ENCODE assay signal across 1 cellular context in genomic region chr6:49549691-49550412, GRCh38.
TF ChIP-seq lines count a peak whose summit lies in the region.

No MANE protein-coding gene starts in this region.

TF ChIP-seq in HEK293, 187 proteins besides CTCF, POLR2A, EP300 and RAD21 (continued from another document and continues in another):
- TF ChIP-seq PRDM10 (tag by site-specific recombination; IDR thresholded peaks at IDR 0.05) = no peak
- TF ChIP-seq GLIS1 (tag by site-specific recombination; IDR thresholded peaks at IDR 0.05) = no peak
- no peak for TF ChIP-seq ZNF629 (tag by site-specific recombination; IDR thresholded peaks at IDR 0.05)
- TF ChIP-seq PATZ1 (tag by site-specific recombination; IDR thresholded peaks at IDR 0.05) = no peak
- TF ChIP-seq ZNF580 (tag by site-specific recombination; IDR thresholded peaks at IDR 0.05) = no peak
- no peak for TF ChIP-seq ZNF645 (tag by site-specific recombination; IDR thresholded peaks at IDR 0.05)
- TF ChIP-seq ZNF792 (tag by site-specific recombination; IDR thresholded peaks at IDR 0.05) = no peak
- no peak for TF ChIP-seq ZNF146 (tag by site-specific recombination; IDR thresholded peaks at IDR 0.05)
- TF ChIP-seq ZNF558 (tag by site-specific recombination; IDR thresholded peaks at IDR 0.05) = 0 out of 2 replicates have a peak, but pooled peaks have one; percentile 33
- TF ChIP-seq ZBTB21 (tag by site-specific recombination; IDR thresholded peaks at IDR 0.05) = 0 out of 2 replicates have a peak, but pooled peaks have one; percentile 45
- TF ChIP-seq ZNF157 (tag by site-specific recombination; IDR thresholded peaks at IDR 0.05) = no peak
- TF ChIP-seq ZBTB6 (tag by site-specific recombination; IDR thresholded peaks at IDR 0.05) = no peak
- no peak for TF ChIP-seq ZNF350 (tag by site-specific recombination; IDR thresholded peaks at IDR 0.05)
- no peak for TF ChIP-seq ZBTB7A (tag by site-specific recombination; IDR thresholded peaks at IDR 0.05; ENCODE audit: low read depth)
- no peak for TF ChIP-seq ZNF10 (tag by site-specific recombination; IDR thresholded peaks at IDR 0.05)
- TF ChIP-seq GLIS2 (tag by site-specific recombination; IDR thresholded peaks at IDR 0.05) = no peak
- TF ChIP-seq ZFP37 (tag by site-specific recombination; IDR thresholded peaks at IDR 0.05) = no peak
- TF ChIP-seq PRDM2 (tag by site-specific recombination; IDR thresholded peaks at IDR 0.05; ENCODE audit: borderline replicate concordance) = no peak
- TF ChIP-seq ZNF280C (tag by site-specific recombination; IDR thresholded peaks at IDR 0.05) = no peak
- no peak; the same call in 1 of the 2 replicates for TF ChIP-seq PRDM6 (tag by site-specific recombination; IDR thresholded peaks at IDR 0.05)
- TF ChIP-seq YY2 (tag by site-specific recombination; IDR thresholded peaks at IDR 0.05) = no peak
- no peak for TF ChIP-seq ZNF221 (tag by site-specific recombination; IDR thresholded peaks at IDR 0.05; ENCODE audit: borderline replicate concordance)
- no peak for TF ChIP-seq ZNF621 (tag by site-specific recombination; IDR thresholded peaks at IDR 0.05)
- peak; percentile 86 for TF ChIP-seq ZNF426 (tag by site-specific recombination; IDR thresholded peaks at IDR 0.05)
- no peak for TF ChIP-seq ZNF24 (tag by site-specific recombination; IDR thresholded peaks at IDR 0.05)
- no peak for TF ChIP-seq BCL11A (tag by site-specific recombination; IDR thresholded peaks at IDR 0.05; ENCODE audit: low read depth)
- TF ChIP-seq ZNF37A (tag by site-specific recombination; IDR thresholded peaks at IDR 0.05) = no peak
- no peak for TF ChIP-seq ZNF544 (tag by site-specific recombination; IDR thresholded peaks at IDR 0.05)
- TF ChIP-seq ZNF560 (tag by site-specific recombination; IDR thresholded peaks at IDR 0.05; ENCODE audit: borderline replicate concordance) = peak; percentile 75; the same call in 1 of the 2 replicates
- TF ChIP-seq REPIN1 (tag by site-specific recombination; IDR thresholded peaks at IDR 0.05; ENCODE audit: low read depth) = no peak
- no peak for TF ChIP-seq ZNF660 (tag by site-specific recombination; IDR thresholded peaks at IDR 0.05)
- no peak for TF ChIP-seq ZNF791 (tag by site-specific recombination; IDR thresholded peaks at IDR 0.05)
- TF ChIP-seq KLF8 (tag by site-specific recombination; IDR thresholded peaks at IDR 0.05) = no peak
- TF ChIP-seq ZNF18 (tag by site-specific recombination; IDR thresholded peaks at IDR 0.05) = no peak
- TF ChIP-seq INSM2 (tag by site-specific recombination; IDR thresholded peaks at IDR 0.05) = no peak
- TF ChIP-seq ZNF623 (tag by site-specific recombination; IDR thresholded peaks at IDR 0.05) = peak; percentile 75
